In genomic region chr15:66594344-66594743, GRCh38 we compare ENCODE assay signal across 23 cellular contexts. TPM values are rescaled to one million over a fixed set of nuclear protein-coding genes. Genes with fewer than 3 reads are reported as not detected.
DNase-seq lines count a peak whose midpoint lies in the region; ATAC-seq and TF ChIP-seq lines count a peak whose summit lies in the region.
"Had no signal": no experiment of that assay in that cellular context is flagged by ENCODE, and none has a peak within 500 bp of the region (broad histone marks: within the 10 kb centered on the region; RNA-seq: fewer than 3 reads in every experiment).

No MANE protein-coding gene starts in this region.

- no peaks in the 10 kb centered on the region for H3K36me3 ChIP-seq in OCI-LY1 (ENCODE audit: insufficient read depth, low read length)
- H3K36me3 ChIP-seq in endodermal cell (ENCODE audit: control insufficient read depth, insufficient read depth, low read length) = no peaks in the 10 kb centered on the region
- no peaks in the 10 kb centered on the region for H3K36me3 ChIP-seq in lower lobe of right lung
- H3K36me3 ChIP-seq: ascending aorta had no signal

- no peaks in the 10 kb centered on the region for H3K9me2 ChIP-seq in OCI-LY1 (ENCODE audit: low read depth, low read length)

- no peaks in the 10 kb centered on the region for H3K9me3 Mint-ChIP-seq in endodermal cell
- H3K9me3 Mint-ChIP-seq: activated naive CD4-positive, alpha-beta T cell treated with anti-CD3 and anti-CD28 coated beads, Interleukin-2, amount 50 U/mL, for 72 hours; nephron; type B pancreatic cell had no signal

- H4K20me1 ChIP-seq in OCI-LY1 (ENCODE audit: insufficient read depth, low read length) = no peaks in the 10 kb centered on the region

- TF ChIP-seq CTCF in OCI-LY1 (IDR thresholded peaks at IDR 0.05; ENCODE audit: low read length) = peak; percentile 20; the same call in 1 of the 2 replicates
- TF ChIP-seq CTCF in endodermal cell (conservative IDR thresholded peaks at IDR 0.05) = peak; percentile 43
- no peak for TF ChIP-seq CTCF in lower lobe of right lung (IDR thresholded peaks at IDR 0.05)

- DNase-seq in SHP77 (lab: John Stamatoyannopoulos, UW) (peak; percentile 12 to 37), SHP77 treated with DMSO at 0.1 percent for 48 hours (lab: John Stamatoyannopoulos, UW) (no peak), endodermal cell (peak; percentile 65), lower lobe of right lung (peak; percentile 39), cerebellar nuclear complex (lab: John Stamatoyannopoulos, UW) (no peak), MV-4-11 (lab: John Stamatoyannopoulos, UW) (no peak)
- DNase-seq: activated CD4-positive, alpha-beta T cell treated with anti-CD3 and anti-CD28 coated beads for 36 hours; DMS79; effector CD4-positive, alpha-beta T cell; left colon; MM.1S; NCI-H1436; NCI-H524 had no signal

- H3K36me3 Mint-ChIP-seq in endodermal cell (ENCODE audit: low read depth) = no peaks in the 10 kb centered on the region
- H3K36me3 Mint-ChIP-seq: activated naive CD4-positive, alpha-beta T cell treated with anti-CD3 and anti-CD28 coated beads, Interleukin-2, amount 50 U/mL, for 72 hours; type B pancreatic cell had no signal

- no peak overlapping the region for H2AFZ ChIP-seq in OCI-LY1 (ENCODE audit: low read length)
- H2AFZ ChIP-seq: parathyroid adenoma had no signal

- H3K9me3 ChIP-seq in OCI-LY1 (ENCODE audit: low read length) = no peaks in the 10 kb centered on the region
- H3K9me3 ChIP-seq in endodermal cell (ENCODE audit: control insufficient read depth, low read length) = no peaks in the 10 kb centered on the region
- no peaks in the 10 kb centered on the region for H3K9me3 ChIP-seq in lower lobe of right lung
- H3K9me3 ChIP-seq: ascending aorta, BE2C had no signal

- no peaks in the 10 kb centered on the region for H3F3A ChIP-seq in OCI-LY1 (ENCODE audit: insufficient read depth, low read length)

- H3K4me2 ChIP-seq in OCI-LY1 (ENCODE audit: low read length) = no peak overlapping the region

- H3K79me2 ChIP-seq in OCI-LY1 (ENCODE audit: insufficient read depth, low read length) = no peaks in the 10 kb centered on the region
- H3K79me2 ChIP-seq: parathyroid adenoma had no signal

- intact Hi-C loops in lower lobe of right lung (cut with DNase I) = no loop called here

- H3K4me1 ChIP-seq in OCI-LY1 (ENCODE audit: insufficient read depth, low read length, severe bottlenecking) = no peaks in the 10 kb centered on the region
- H3K4me1 ChIP-seq in endodermal cell (ENCODE audit: control insufficient read depth, insufficient read depth, low read length) = peaks cover 22% of the 10 kb centered on the region
- no peaks in the 10 kb centered on the region for H3K4me1 ChIP-seq in lower lobe of right lung
- H3K4me1 ChIP-seq: ascending aorta, parathyroid adenoma had no signal

- no peak overlapping the region for H3K9ac ChIP-seq in OCI-LY1 (ENCODE audit: low read length)
- H3K9ac ChIP-seq in endodermal cell (ENCODE audit: extremely low read depth, low read length, poor library complexity, severe bottlenecking) = no peak overlapping the region
- H3K9ac ChIP-seq: parathyroid adenoma had no signal

- 74 to 80% methylated on average over 8 to 10 of the region's 10 CpGs for WGBS in endodermal cell (ENCODE audit: insufficient coverage in 1 of 2, insufficient read length in 1 of 2), 2 experiments

- H3K27me3 ChIP-seq in OCI-LY1 (ENCODE audit: insufficient read depth, low read length) (peaks cover 6% of the 10 kb centered on the region; the same call in 1 of the 2 replicates), endodermal cell (ENCODE audit: control insufficient read depth, insufficient read depth, low read length, poor library complexity, severe bottlenecking) (no peaks in the 10 kb centered on the region), lower lobe of right lung (ENCODE audit: low read depth) (no peaks in the 10 kb centered on the region)
- H3K27me3 ChIP-seq: ascending aorta, BE2C had no signal

- peaks cover 37% of the 10 kb centered on the region for H3K4me1 Mint-ChIP-seq in endodermal cell
- H3K4me1 Mint-ChIP-seq: nephron had no signal

- H3K27ac Mint-ChIP-seq in endodermal cell = no peak overlapping the region
- H3K27ac Mint-ChIP-seq: activated CD4-positive, alpha-beta T cell treated with anti-CD3 and anti-CD28 coated beads for 36 hours; activated naive CD4-positive, alpha-beta T cell treated with anti-CD3 and anti-CD28 coated beads, Interleukin-2, amount 50 U/mL, for 72 hours; nephron; type B pancreatic cell had no signal

- no peak overlapping the region for H3K4me3 Mint-ChIP-seq in endodermal cell
- H3K4me3 Mint-ChIP-seq: activated CD4-positive, alpha-beta T cell treated with anti-CD3 and anti-CD28 coated beads for 36 hours; nephron; type B pancreatic cell had no signal

- H3K27me3 Mint-ChIP-seq in endodermal cell (ENCODE audit: insufficient read depth) = peaks cover 8% of the 10 kb centered on the region

- no peak overlapping the region for H3K27ac ChIP-seq in OCI-LY1 (ENCODE audit: low read depth, low read length, poor library complexity, severe bottlenecking)
- H3K27ac ChIP-seq in endodermal cell (ENCODE audit: low read depth, low read length) = no peak overlapping the region
- no peak overlapping the region for H3K27ac ChIP-seq in lower lobe of right lung
- H3K27ac ChIP-seq: ascending aorta, HL-60, parathyroid adenoma had no signal

- ATAC-seq in lower lobe of right lung (no peak), GM18511 (IDR thresholded peaks at IDR 0.05; ENCODE audit: unreplicated experiment) (no peak)
- ATAC-seq: activated CD4-positive, alpha-beta T cell treated with anti-CD3 and anti-CD28 coated beads for 36 hours; activated naive CD4-positive, alpha-beta T cell treated with anti-CD3 and anti-CD28 coated beads, Interleukin-2, amount 50 U/mL, for 72 hours; left colon had no signal

- H3K4me3 ChIP-seq in OCI-LY1 (ENCODE audit: low read depth, low read length, poor library complexity, severe bottlenecking) = no peak overlapping the region
- no peak overlapping the region for H3K4me3 ChIP-seq in endodermal cell (ENCODE audit: low read length)
- no peak overlapping the region for H3K4me3 ChIP-seq in lower lobe of right lung
- H3K4me3 ChIP-seq: ascending aorta had no signal

RNA-seq across cellular contexts. Expression of gene LCTL, which starts 28.5 kb away (rescaled TPM):
- total RNA-seq in endodermal cell = under 1 TPM; 0.51 to 0.77 TPM
- polyA plus RNA-seq in endodermal cell (2013, experiment 1 of 2) = 2.2 TPM
- polyA plus RNA-seq in endodermal cell (2013, experiment 2 of 2) = 4.4 TPM
- total RNA-seq in lower lobe of right lung = not detected
- total RNA-seq: activated CD4-positive, alpha-beta T cell treated with anti-CD3 and anti-CD28 coated beads for 36 hours; activated naive CD4-positive, alpha-beta T cell treated with anti-CD3 and anti-CD28 coated beads, Interleukin-2, amount 50 U/mL, for 72 hours; ascending aorta; left colon had no signal
- polyA plus RNA-seq: esophagus had no signal

Comparison
In these comparisons a context has a peak if more than half of its experiments do, and no peak if none do; other contexts are left out.
1. DNase-seq: peak in SHP77 (2 of 2), endodermal cell (single experiment) and lower lobe of right lung (single experiment); none in SHP77 treated with DMSO at 0.1 percent for 48 hours (single experiment), cerebellar nuclear complex (0 of 2) and MV-4-11 (single experiment).